ENCODE assay signal across 1 cellular context in the genomic region with DNA sequence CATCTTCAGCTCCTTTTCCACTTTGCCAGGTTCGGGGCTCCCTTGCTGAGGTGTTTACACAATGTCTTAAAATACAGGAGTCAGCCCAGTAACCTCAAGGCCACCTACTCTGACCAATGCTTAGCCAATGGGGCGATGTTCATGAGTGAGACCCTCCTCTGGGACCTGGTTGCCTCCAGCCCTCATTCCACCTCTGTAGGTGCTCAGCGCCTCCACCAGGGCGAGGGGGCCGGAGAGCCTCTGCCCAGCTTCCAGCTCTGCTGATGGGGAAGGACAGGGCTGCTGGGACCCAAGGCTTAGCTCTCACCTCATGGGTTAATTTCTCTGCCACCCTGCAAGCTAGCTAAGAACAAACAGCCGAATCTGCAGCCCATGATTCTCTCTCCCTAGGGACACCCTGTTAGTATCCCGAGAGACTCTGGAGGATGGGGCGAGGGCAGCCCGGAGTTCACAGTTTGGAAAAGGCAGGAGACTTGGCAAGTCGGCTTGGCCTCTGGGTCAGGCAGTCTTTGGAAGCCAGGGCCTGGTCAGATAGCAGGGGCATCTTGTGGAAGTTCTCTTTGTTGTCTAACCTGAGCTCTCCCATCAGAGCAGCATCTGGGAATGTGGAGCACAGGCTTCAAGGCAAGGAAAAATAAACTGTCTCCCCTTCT.
TF ChIP-seq lines count a peak whose summit lies in the region.

No MANE protein-coding gene starts in this region.

TF ChIP-seq in GM23338, 12 proteins besides CTCF, POLR2A, EP300 and RAD21 (continued from another document):
- TF ChIP-seq, protein P1, sequence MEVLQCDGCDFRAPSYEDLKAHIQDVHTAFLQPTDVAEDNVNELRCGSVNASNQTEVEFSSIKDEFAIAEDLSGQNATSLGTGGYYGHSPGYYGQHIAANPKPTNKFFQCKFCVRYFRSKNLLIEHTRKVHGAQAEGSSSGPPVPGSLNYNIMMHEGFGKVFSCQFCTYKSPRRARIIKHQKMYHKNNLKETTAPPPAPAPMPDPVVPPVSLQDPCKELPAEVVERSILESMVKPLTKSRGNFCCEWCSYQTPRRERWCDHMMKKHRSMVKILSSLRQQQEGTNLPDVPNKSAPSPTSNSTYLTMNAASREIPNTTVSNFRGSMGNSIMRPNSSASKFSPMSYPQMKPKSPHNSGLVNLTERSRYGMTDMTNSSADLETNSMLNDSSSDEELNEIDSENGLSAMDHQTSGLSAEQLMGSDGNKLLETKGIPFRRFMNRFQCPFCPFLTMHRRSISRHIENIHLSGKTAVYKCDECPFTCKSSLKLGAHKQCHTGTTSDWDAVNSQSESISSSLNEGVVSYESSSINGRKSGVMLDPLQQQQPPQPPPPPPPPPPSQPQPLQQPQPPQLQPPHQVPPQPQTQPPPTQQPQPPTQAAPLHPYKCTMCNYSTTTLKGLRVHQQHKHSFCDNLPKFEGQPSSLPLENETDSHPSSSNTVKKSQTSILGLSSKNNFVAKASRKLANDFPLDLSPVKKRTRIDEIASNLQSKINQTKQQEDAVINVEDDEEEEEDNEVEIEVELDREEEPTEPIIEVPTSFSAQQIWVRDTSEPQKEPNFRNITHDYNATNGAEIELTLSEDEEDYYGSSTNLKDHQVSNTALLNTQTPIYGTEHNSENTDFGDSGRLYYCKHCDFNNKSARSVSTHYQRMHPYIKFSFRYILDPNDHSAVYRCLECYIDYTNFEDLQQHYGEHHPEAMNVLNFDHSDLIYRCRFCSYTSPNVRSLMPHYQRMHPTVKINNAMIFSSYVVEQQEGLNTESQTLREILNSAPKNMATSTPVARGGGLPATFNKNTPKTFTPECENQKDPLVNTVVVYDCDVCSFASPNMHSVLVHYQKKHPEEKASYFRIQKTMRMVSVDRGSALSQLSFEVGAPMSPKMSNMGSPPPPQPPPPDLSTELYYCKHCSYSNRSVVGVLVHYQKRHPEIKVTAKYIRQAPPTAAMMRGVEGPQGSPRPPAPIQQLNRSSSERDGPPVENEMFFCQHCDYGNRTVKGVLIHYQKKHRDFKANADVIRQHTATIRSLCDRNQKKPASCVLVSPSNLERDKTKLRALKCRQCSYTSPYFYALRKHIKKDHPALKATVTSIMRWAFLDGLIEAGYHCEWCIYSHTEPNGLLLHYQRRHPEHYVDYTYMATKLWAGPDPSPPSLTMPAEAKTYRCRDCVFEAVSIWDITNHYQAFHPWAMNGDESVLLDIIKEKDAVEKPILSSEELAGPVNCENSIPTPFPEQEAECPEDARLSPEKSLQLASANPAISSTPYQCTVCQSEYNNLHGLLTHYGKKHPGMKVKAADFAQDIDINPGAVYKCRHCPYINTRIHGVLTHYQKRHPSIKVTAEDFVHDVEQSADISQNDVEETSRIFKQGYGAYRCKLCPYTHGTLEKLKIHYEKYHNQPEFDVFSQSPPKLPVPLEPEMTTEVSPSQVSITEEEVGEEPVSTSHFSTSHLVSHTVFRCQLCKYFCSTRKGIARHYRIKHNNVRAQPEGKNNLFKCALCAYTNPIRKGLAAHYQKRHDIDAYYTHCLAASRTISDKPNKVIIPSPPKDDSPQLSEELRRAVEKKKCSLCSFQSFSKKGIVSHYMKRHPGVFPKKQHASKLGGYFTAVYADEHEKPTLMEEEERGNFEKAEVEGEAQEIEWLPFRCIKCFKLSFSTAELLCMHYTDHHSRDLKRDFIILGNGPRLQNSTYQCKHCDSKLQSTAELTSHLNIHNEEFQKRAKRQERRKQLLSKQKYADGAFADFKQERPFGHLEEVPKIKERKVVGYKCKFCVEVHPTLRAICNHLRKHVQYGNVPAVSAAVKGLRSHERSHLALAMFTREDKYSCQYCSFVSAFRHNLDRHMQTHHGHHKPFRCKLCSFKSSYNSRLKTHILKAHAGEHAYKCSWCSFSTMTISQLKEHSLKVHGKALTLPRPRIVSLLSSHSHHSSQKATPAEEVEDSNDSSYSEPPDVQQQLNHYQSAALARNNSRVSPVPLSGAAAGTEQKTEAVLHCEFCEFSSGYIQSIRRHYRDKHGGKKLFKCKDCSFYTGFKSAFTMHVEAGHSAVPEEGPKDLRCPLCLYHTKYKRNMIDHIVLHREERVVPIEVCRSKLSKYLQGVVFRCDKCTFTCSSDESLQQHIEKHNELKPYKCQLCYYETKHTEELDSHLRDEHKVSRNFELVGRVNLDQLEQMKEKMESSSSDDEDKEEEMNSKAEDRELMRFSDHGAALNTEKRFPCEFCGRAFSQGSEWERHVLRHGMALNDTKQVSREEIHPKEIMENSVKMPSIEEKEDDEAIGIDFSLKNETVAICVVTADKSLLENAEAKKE (CRISPR knock-in tag; IDR thresholded peaks at IDR 0.05), result no peak
- TF ChIP-seq EZH2phosphoT487 (IDR thresholded peaks at IDR 0.05; ENCODE audit: unreplicated experiment), result no peak
- TF ChIP-seq ZNF114 (CRISPR knock-in tag; IDR thresholded peaks at IDR 0.05), result no peak
- no peak for TF ChIP-seq NANOG (IDR thresholded peaks at IDR 0.05; ENCODE audit: borderline replicate concordance)
- no peak for TF ChIP-seq POLR2AphosphoS5 (IDR thresholded peaks at IDR 0.05; ENCODE audit: low read depth)
- TF ChIP-seq, protein P2, sequence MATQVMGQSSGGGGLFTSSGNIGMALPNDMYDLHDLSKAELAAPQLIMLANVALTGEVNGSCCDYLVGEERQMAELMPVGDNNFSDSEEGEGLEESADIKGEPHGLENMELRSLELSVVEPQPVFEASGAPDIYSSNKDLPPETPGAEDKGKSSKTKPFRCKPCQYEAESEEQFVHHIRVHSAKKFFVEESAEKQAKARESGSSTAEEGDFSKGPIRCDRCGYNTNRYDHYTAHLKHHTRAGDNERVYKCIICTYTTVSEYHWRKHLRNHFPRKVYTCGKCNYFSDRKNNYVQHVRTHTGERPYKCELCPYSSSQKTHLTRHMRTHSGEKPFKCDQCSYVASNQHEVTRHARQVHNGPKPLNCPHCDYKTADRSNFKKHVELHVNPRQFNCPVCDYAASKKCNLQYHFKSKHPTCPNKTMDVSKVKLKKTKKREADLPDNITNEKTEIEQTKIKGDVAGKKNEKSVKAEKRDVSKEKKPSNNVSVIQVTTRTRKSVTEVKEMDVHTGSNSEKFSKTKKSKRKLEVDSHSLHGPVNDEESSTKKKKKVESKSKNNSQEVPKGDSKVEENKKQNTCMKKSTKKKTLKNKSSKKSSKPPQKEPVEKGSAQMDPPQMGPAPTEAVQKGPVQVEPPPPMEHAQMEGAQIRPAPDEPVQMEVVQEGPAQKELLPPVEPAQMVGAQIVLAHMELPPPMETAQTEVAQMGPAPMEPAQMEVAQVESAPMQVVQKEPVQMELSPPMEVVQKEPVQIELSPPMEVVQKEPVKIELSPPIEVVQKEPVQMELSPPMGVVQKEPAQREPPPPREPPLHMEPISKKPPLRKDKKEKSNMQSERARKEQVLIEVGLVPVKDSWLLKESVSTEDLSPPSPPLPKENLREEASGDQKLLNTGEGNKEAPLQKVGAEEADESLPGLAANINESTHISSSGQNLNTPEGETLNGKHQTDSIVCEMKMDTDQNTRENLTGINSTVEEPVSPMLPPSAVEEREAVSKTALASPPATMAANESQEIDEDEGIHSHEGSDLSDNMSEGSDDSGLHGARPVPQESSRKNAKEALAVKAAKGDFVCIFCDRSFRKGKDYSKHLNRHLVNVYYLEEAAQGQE (IDR thresholded peaks at IDR 0.05; ENCODE audit: unreplicated experiment), result no peak
- TF ChIP-seq JUNB (IDR thresholded peaks at IDR 0.05; ENCODE audit: unreplicated experiment), result no peak
- TF ChIP-seq EZH2 (IDR thresholded peaks at IDR 0.05; ENCODE audit: low read depth, unreplicated experiment), result no peak
- no peak for TF ChIP-seq STAT1 (IDR thresholded peaks at IDR 0.05; ENCODE audit: unreplicated experiment)
- no peak for TF ChIP-seq CREB1 (CRISPR knock-in tag; IDR thresholded peaks at IDR 0.05; ENCODE audit: low read depth)
- no peak for TF ChIP-seq ZNF331 (CRISPR knock-in tag; IDR thresholded peaks at IDR 0.05; ENCODE audit: low read depth)
TF ChIP-seq in GM23338: peak in this region for 0.
